ENCODE assay signal across 9 cellular contexts in the genomic region with DNA sequence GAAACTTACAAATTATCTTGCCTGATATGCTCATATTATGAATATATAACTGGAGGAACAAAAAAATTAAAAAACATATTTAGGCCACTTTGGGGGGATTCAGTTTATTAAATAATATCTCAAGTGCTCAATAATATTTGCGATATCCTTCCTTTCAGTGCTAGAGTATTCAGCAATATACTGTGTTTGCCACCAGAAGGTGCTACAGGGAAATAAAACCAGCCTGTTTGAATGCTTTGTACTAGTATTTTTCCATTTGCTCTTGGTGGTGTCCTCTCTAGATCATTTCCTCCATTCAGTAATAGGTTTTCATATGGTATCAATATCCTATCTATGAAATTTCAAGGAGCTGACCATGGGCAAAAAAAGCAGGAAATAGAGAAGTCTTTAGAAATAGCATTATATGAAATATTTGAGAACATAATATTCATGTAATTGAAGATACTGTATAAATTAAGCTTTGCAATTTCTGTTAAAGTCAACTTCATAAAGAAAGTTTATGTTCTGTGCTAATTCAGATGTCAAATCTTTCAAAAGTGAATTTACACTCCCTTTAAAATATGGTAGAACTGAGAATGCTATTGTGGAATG.
A peak's percentile ranks its signal among the peaks of the same experiment; 100 is the strongest.
DNase-seq lines count a peak whose midpoint lies in the region; ATAC-seq and TF ChIP-seq lines count a peak whose summit lies in the region.
"Had no signal": no experiment of that assay in that cellular context is flagged by ENCODE, and none has a peak within 500 bp of the region (broad histone marks: within the 10 kb centered on the region; RNA-seq: fewer than 3 reads in every experiment).

No MANE protein-coding gene starts in this region.

- H3K79me1 ChIP-seq in IMR-90 (ENCODE audit: low read depth in 1 of 2, low read length in 2 of 2): no peaks in the 10 kb centered on the region

- no peak overlapping the region for H3K9ac ChIP-seq in IMR-90 (ENCODE audit: low read depth, low read length)
- H3K9ac ChIP-seq: BLaER1 had no signal

- CTCF ChIA-PET in IMR-90 (lab: Yijun Ruan, JAX): interaction anchor here (0.6 to 1.9 kb wide), 3 partner anchors 189 to 366 kb away, joined by 3 to 12 read pairs (median 3); no protein-coding TSS in a partner anchor

- H3K4ac ChIP-seq in IMR-90 (ENCODE audit: low read depth, low read length): no peak overlapping the region

- H4K91ac ChIP-seq in IMR-90 (ENCODE audit: insufficient read depth, low read depth, low read length): no peak overlapping the region

- no peak overlapping the region for H2BK120ac ChIP-seq in IMR-90 (ENCODE audit: low read depth, low read length)

- no TSS peak for BruUV-seq in IMR-90 (replicated peaks; lab: Mats Ljungman, UMichigan)

- no peaks in the 10 kb centered on the region for H3K9me1 ChIP-seq in IMR-90 (ENCODE audit: insufficient read depth, low read length)

- no peak for TF ChIP-seq POLR2A in IMR-90 (IDR thresholded peaks at IDR 0.05; ENCODE audit: low read depth, low read length)

- WGBS in IMR-90 (ENCODE audit: extremely low coverage in 2 of 2, insufficient read length in 1 of 2), 2 experiments: no CpG with 5 or more reads among the region's 1 CpG

- DNase-seq in NCI-H1417 (lab: John Stamatoyannopoulos, UW) (peak; percentile 48 to 84 (median 54)), NCI-H1417 treated with DMSO at 0.1 percent for 48 hours (lab: John Stamatoyannopoulos, UW) (no peak), IMR-90 (peak; percentile 45), OCI-M1 (lab: John Stamatoyannopoulos, UW) (peak; percentile 63), fibroblast of peridontal ligament (ENCODE audit: extremely low read depth) (peak; percentile 71), progenitor cell of endocrine pancreas (ENCODE audit: low spot score, unreplicated experiment) (no peak), islet precursor cell (no peak)

- no peaks in the 10 kb centered on the region for H3K36me3 ChIP-seq in IMR-90 (ENCODE audit: control insufficient read depth, insufficient read depth, low read length)
- H3K36me3 ChIP-seq: BLaER1 had no signal

- no peak overlapping the region for H4K8ac ChIP-seq in IMR-90 (ENCODE audit: low read depth in 2 of 2, low read length in 2 of 2)

- no peak overlapping the region for H2BK5ac ChIP-seq in IMR-90 (ENCODE audit: low read depth, low read length, poor library complexity, severe bottlenecking)

- H3K4me3 Mint-ChIP-seq in progenitor cell of endocrine pancreas (ENCODE audit: low read depth): no peak overlapping the region

- H3K56ac ChIP-seq in IMR-90 (ENCODE audit: extremely low read depth, insufficient read depth, low read length): no peak overlapping the region

- no peak overlapping the region for H2BK20ac ChIP-seq in IMR-90 (ENCODE audit: low read depth, low read length)

- H3K23ac ChIP-seq in IMR-90 (ENCODE audit: low read depth, low read length): no peak overlapping the region

- H3K4me2 ChIP-seq in IMR-90 (ENCODE audit: low read depth, low read length): no peak overlapping the region
- H3K4me2 ChIP-seq: BLaER1 had no signal

- intact Hi-C loops in IMR-90 (cut with micrococcal nuclease): loop anchor here (1.0 kb wide), 1 partner anchor 201 kb away; no protein-coding TSS in a partner anchor

- H3K27me3 ChIP-seq in IMR-90 (ENCODE audit: control insufficient read depth, insufficient read depth, low read length): no peaks in the 10 kb centered on the region
- H3K27me3 ChIP-seq: BLaER1 had no signal

- H3K27me3 Mint-ChIP-seq in progenitor cell of endocrine pancreas: no peaks in the 10 kb centered on the region

- no peaks in the 10 kb centered on the region for H3K9me3 ChIP-seq in IMR-90 (ENCODE audit: control insufficient read depth, insufficient read depth, low read length)
- H3K9me3 ChIP-seq: BLaER1 had no signal

- peak; percentile 69 for TF ChIP-seq RAD21 in IMR-90 (IDR thresholded peaks at IDR 0.05; ENCODE audit: low read length)

- TF ChIP-seq CTCF in IMR-90 (conservative IDR thresholded peaks at IDR 0.05; ENCODE audit: low read depth, low read length) (peak; percentile 69), progenitor cell of endocrine pancreas (IDR thresholded peaks at IDR 0.05; ENCODE audit: unreplicated experiment) (peak; percentile 66)

- H3K9me3 Mint-ChIP-seq in progenitor cell of endocrine pancreas (ENCODE audit: low read depth): no peaks in the 10 kb centered on the region

- no peak overlapping the region for H2BK15ac ChIP-seq in IMR-90 (ENCODE audit: low read depth, low read length)

- no peaks in the 10 kb centered on the region for H3K36me3 Mint-ChIP-seq in progenitor cell of endocrine pancreas (ENCODE audit: insufficient read depth)

- H3K14ac ChIP-seq in IMR-90 (replicated peaks; ENCODE audit: low read depth, low read length): no peak overlapping the region

- POLR2A ChIA-PET in IMR-90 (lab: Charles Lee; ENCODE audit: unreplicated experiment): no interaction called here

- ATAC-seq in IMR-90 (ENCODE audit: low read depth): peak; percentile 62; the same call in 1 of the 2 replicates
- ATAC-seq in GM21390 (IDR thresholded peaks at IDR 0.05; ENCODE audit: unreplicated experiment): no peak

- no peak overlapping the region for H3K18ac ChIP-seq in IMR-90 (ENCODE audit: low read depth, low read length)

- H2AK5ac ChIP-seq in IMR-90 (ENCODE audit: low read depth, low read length): no peak overlapping the region

- H4K5ac ChIP-seq in IMR-90 (ENCODE audit: low read depth, low read length): no peak overlapping the region

- H3K27ac ChIP-seq in IMR-90 (ENCODE audit: insufficient read depth, low read length): no peak overlapping the region
- H3K27ac ChIP-seq: BLaER1 had no signal

- H3K4me1 ChIP-seq in IMR-90 (ENCODE audit: control insufficient read depth, insufficient read depth, low read length): peaks cover 2% of the 10 kb centered on the region; the same call in 1 of the 2 replicates
- H3K4me1 ChIP-seq: BLaER1 had no signal

- dilution Hi-C loops in IMR-90 (cut with HindIII; ENCODE audit: low sequenced_read_pairs, unreplicated experiment): no loop called here

- no peaks in the 10 kb centered on the region for H4K20me1 ChIP-seq in IMR-90 (ENCODE audit: insufficient read depth, low read length)
- H4K20me1 ChIP-seq: BLaER1 had no signal

- H3K4me1 Mint-ChIP-seq in progenitor cell of endocrine pancreas (ENCODE audit: low read depth): no peaks in the 10 kb centered on the region

- no peak overlapping the region for H3K27ac Mint-ChIP-seq in progenitor cell of endocrine pancreas

- H2AFZ ChIP-seq in IMR-90 (replicated peaks; ENCODE audit: low read length, poor library complexity): no peak overlapping the region

- in situ Hi-C loops in IMR-90 (cut with MboI; ENCODE audit: low sequenced_read_pairs): loop anchor here (5.0 kb wide), 1 partner anchor 203 kb away; no protein-coding TSS in a partner anchor

- H2AK9ac ChIP-seq in IMR-90 (replicated peaks; ENCODE audit: low read depth, low read length, poor library complexity): no peak overlapping the region

- no peak overlapping the region for H3K4me3 ChIP-seq in IMR-90 (ENCODE audit: insufficient read depth, low read depth, low read length)
- H3K4me3 ChIP-seq: BLaER1 had no signal

TF ChIP-seq in IMR-90, 13 proteins besides CTCF, POLR2A, EP300 and RAD21:
- TF ChIP-seq SMC3 (IDR thresholded peaks at IDR 0.05; ENCODE audit: low read depth, low read length) (peak; percentile 59), FOS (IDR thresholded peaks at IDR 0.05; ENCODE audit: low read depth, low read length) (no peak), CHD1 (IDR thresholded peaks at IDR 0.05; ENCODE audit: low read depth, low read length) (no peak), MAFK (IDR thresholded peaks at IDR 0.05; ENCODE audit: low read depth, low read length) (no peak)

Comparison
In these comparisons a context has a peak if more than half of its experiments do, and no peak if none do; other contexts are left out.
1. DNase-seq: peak in NCI-H1417 (3 of 3), IMR-90 (single experiment), OCI-M1 (single experiment) and fibroblast of peridontal ligament (single experiment); none in NCI-H1417 treated with DMSO at 0.1 percent for 48 hours (single experiment), progenitor cell of endocrine pancreas (single experiment) and islet precursor cell (single experiment).